Comparison of ENCODE assay signal across 1 cellular context in genomic region chr1:167554028-167554779, GRCh38.
TF ChIP-seq lines count a peak whose summit lies in the region.

No MANE protein-coding gene starts in this region.

TF ChIP-seq in K562, 482 proteins besides CTCF, POLR2A, EP300 and RAD21 (continued from another document):
- TF ChIP-seq GABPA (tag; conservative IDR thresholded peaks at IDR 0.05; ENCODE audit: low read depth) (0 out of 2 replicates have a peak, but pooled peaks have one; percentile 24), MEF2D (tag; conservative IDR thresholded peaks at IDR 0.05; ENCODE audit: low read depth) (0 out of 2 replicates have a peak, but pooled peaks have one; percentile 36), ETV5 (CRISPR knock-in tag; IDR thresholded peaks at IDR 0.05; ENCODE audit: low read depth) (no peak), ZBTB1 (CRISPR knock-in tag; IDR thresholded peaks at IDR 0.05; ENCODE audit: borderline replicate concordance, low read depth) (0 out of 2 replicates have a peak, but pooled peaks have one; percentile 35), PML (IDR thresholded peaks at IDR 0.05; ENCODE audit: low read length) (peak; percentile 88), ZC3H8 (IDR thresholded peaks at IDR 0.05) (peak; percentile 36; the same call in 1 of the 2 replicates), ZNF316 (IDR thresholded peaks at IDR 0.05) (peak; percentile 85), MAFF (IDR thresholded peaks at IDR 0.05; ENCODE audit: low read length) (0 out of 2 replicates have a peak, but pooled peaks have one; percentile 30), ZNF41 (CRISPR knock-in tag; conservative IDR thresholded peaks at IDR 0.05) (0 out of 2 replicates have a peak, but pooled peaks have one; percentile 2), CBFB (CRISPR knock-in tag; IDR thresholded peaks at IDR 0.05) (no peak)
